26 cellular contexts compared by ENCODE assay signal in the genomic region with DNA sequence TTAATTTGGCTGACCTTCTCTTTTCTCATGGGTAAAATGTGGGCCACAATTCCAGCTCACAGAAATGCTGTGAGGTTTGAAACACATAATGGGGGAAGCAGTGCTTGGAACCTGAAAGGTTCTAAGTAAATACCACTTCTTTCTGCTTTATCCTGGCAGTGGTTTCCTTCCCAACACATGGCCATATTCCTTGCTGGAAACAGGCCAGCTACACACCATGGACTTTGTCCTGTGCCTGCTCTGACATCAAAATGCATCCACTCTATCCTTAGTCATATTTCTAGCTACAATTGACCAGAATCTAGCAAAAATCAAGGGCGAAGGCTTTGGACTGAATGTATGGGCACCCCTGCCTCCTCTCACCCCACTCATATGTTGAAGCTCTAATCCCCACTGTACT.
"Had no signal": no experiment of that assay in that cellular context is flagged by ENCODE, and none has a peak within 500 bp of the region (broad histone marks: within the 10 kb centered on the region; RNA-seq: fewer than 3 reads in every experiment).

No MANE protein-coding gene starts in this region.

- H3K4me3 ChIP-seq: MG63, PC-9 had no signal

- H3K36me3 ChIP-seq: MG63 had no signal

- H3K9me3 ChIP-seq: MG63 had no signal

- H2AFZ ChIP-seq: PC-9 had no signal

- H3K27ac ChIP-seq: PC-9, RWPE1 had no signal

- H3K4me2 ChIP-seq: PC-9 had no signal

- DNase-seq: activated CD4-positive, alpha-beta T cell treated with anti-CD3 and anti-CD28 coated beads, Interleukin-2, amount 10 ng/mL, durations not matched to agents 24 days and 14 days; activated CD4-positive, alpha-beta T cell treated with anti-CD3 and anti-CD28 coated beads, Interleukin-2, amount 50 U/mL, for 4 hours; activated CD8-positive, alpha-beta T cell treated with anti-CD3 and anti-CD28 coated beads for 36 hours; activated effector memory CD4-positive, alpha-beta T cell treated with anti-CD3 and anti-CD28 coated beads, Interleukin-2, amount 50 U/mL, for 16 hours; activated naive CD4-positive, alpha-beta T cell; activated naive CD4-positive, alpha-beta T cell treated with anti-CD3 and anti-CD28 coated beads, Interleukin-2, amount 50 U/mL, for 16 hours; activated naive CD8-positive, alpha-beta T cell treated with anti-CD3 and anti-CD28 coated beads for 36 hours; activated T-cell treated with anti-CD3 and anti-CD28 coated beads, Interleukin-2, amount 50 U/mL, for 1 hour; activated T-cell treated with anti-CD3 and anti-CD28 coated beads, Interleukin-2, amount 50 U/mL, for 72 hours; amniotic stem cell; aorta; Karpas-422; KBM-7; MG63; NCI-H1048; NCI-H1436; NCI-H1694; NCI-H2107; NCI-H226; NCI-H446 treated with DMSO at 0.1 percent for 48 hours; NCI-H524; NCI-H82; NK-92 treated with Interleukin-12 subunit alpha and Interleukin-12 subunit beta, amount 100 ng/mL, for 24 hours; PC-9; SIG-M5 had no signal
